In the genomic region with DNA sequence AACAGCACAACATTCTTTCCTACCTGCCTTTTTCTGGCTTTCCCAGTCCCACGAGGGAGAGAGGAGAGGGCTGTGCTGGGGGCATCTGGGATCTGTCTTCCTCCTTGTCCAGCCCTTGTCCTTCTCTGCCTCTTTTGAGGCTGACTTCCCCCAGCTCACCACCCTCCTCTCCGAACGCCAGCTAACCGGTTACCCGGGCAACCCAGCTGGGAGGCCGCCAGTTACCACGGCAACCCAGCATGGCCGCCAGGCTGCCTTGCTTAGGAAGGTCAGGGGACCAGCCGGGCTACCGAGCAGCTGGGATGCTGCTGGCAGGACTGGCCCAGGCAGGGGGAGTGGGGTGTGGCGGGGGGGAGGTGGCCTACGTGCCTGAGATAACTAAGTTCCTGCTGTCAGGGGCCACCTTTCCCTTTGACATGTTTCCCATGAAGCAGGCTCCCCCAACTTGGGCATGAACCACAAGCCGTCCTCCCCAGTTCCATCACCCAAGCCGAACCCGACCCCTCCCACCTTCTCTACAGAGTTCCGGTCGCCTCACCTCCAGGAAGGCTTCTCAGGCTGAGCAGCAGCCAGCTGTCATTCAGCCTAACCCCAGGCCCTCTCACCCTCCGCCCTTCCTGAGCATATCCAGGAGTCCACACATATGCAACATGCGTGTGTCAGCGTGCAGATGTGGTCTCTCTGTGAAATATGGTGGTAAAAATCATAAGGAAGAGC, we compare ENCODE assay signal across 8 cellular contexts. TPM values are rescaled to one million over a fixed set of nuclear protein-coding genes. Genes with fewer than 3 reads are reported as not detected.
DNase-seq lines count a peak whose midpoint lies in the region; ATAC-seq and TF ChIP-seq lines count a peak whose summit lies in the region.

No MANE protein-coding gene starts in this region.

- H3K9ac ChIP-seq in mesendoderm (ENCODE audit: low read length): no peak overlapping the region

- ATAC-seq in HG02981 (IDR thresholded peaks at IDR 0.05; ENCODE audit: unreplicated experiment) (no peak), HG02970 (IDR thresholded peaks at IDR 0.05; ENCODE audit: low FRiP score, unreplicated experiment) (no peak)

- H2BK5ac ChIP-seq in mesendoderm (ENCODE audit: low read length): no peak overlapping the region

- no peaks in the 10 kb centered on the region for H3K36me3 ChIP-seq in mesendoderm (ENCODE audit: control insufficient read depth, insufficient read depth, low read length)

- no peak overlapping the region for H3K4ac ChIP-seq in mesendoderm (ENCODE audit: low read depth, low read length)

- H3K56ac ChIP-seq in mesendoderm (ENCODE audit: low read length): peak overlapping the region; percentile 1

- no peak overlapping the region for H3K23ac ChIP-seq in mesendoderm (ENCODE audit: low read length)

- H3K27ac ChIP-seq in coronary artery: peak overlapping the region in 1 of 2 donors; percentile 42
- H3K27ac ChIP-seq in mesendoderm (ENCODE audit: low read depth, low read length): no peak overlapping the region

- H2AK5ac ChIP-seq in mesendoderm (ENCODE audit: low read length): no peak overlapping the region

- no peak overlapping the region for H4K8ac ChIP-seq in mesendoderm (ENCODE audit: low read depth, low read length)

- TF ChIP-seq CTCF in AG10803 (conservative IDR thresholded peaks at IDR 0.05; ENCODE audit: low read length) (no peak), coronary artery (IDR thresholded peaks at IDR 0.05) (no peak)

- no peak overlapping the region for H4K5ac ChIP-seq in mesendoderm (ENCODE audit: low read length)

- no peaks in the 10 kb centered on the region for H3K79me2 ChIP-seq in mesendoderm (ENCODE audit: control insufficient read depth, insufficient read depth, low read length)

- peak; percentile 61 for DNase-seq in AG10803 (ENCODE audit: low read depth)
- peak; percentile 85 to 96 (median 92) for DNase-seq in NCI-H1417 (lab: John Stamatoyannopoulos, UW)
- peak; percentile 85 for DNase-seq in coronary artery (ENCODE audit: low spot score)
- peak; percentile 96 for DNase-seq in mesendoderm
- DNase-seq in OCI-M2 (lab: John Stamatoyannopoulos, UW; ENCODE audit: unreplicated experiment): no peak
- no peak for DNase-seq in stimulated activated CD8-positive, alpha-beta memory T cell treated with anti-CD3 and anti-CD28 coated beads, Interleukin-4, amount 100 ng/mL, for 48 hours

- H3K27me3 ChIP-seq in mesendoderm (ENCODE audit: insufficient read depth, low read length, poor library complexity): no peaks in the 10 kb centered on the region

- no peaks in the 10 kb centered on the region for H3K79me1 ChIP-seq in mesendoderm (ENCODE audit: low read length)

- H3K4me3 ChIP-seq in AG10803 (ENCODE audit: low read length): peak overlapping the region; percentile 26
- peak overlapping the region; percentile 39 for H3K4me3 ChIP-seq in coronary artery
- H3K4me3 ChIP-seq in mesendoderm (ENCODE audit: low read length): no peak overlapping the region

- no peak overlapping the region for H2BK15ac ChIP-seq in mesendoderm (replicated peaks; ENCODE audit: low read depth)

- WGBS in mesendoderm (ENCODE audit: extremely low coverage, insufficient coverage, low lambda C conversion rate): no CpG with 5 or more reads among the region's 20 CpGs

- H3K4me2 ChIP-seq in mesendoderm (ENCODE audit: low read length): no peak overlapping the region

- no peaks in the 10 kb centered on the region for H3K4me1 ChIP-seq in mesendoderm (ENCODE audit: control insufficient read depth, low read depth, low read length)

- H3K18ac ChIP-seq in mesendoderm (ENCODE audit: low read length): no peak overlapping the region

- H2BK120ac ChIP-seq in mesendoderm (ENCODE audit: low read depth, low read length): no peak overlapping the region

RNA-seq across cellular contexts. Expression of a gene that starts 8.7 kb away (rescaled TPM):
- 1.3 TPM for polyA plus RNA-seq in mesendoderm (2013, experiment 1 of 2)
- polyA plus RNA-seq in mesendoderm (2013, experiment 2 of 2): 1.2 TPM

Comparison
In these comparisons a context has a peak if more than half of its experiments do, and no peak if none do; other contexts are left out.
1. DNase-seq: peak in AG10803 (single experiment), NCI-H1417 (3 of 3), coronary artery (single experiment) and mesendoderm (single experiment); none in OCI-M2 (single experiment) and stimulated activated CD8-positive, alpha-beta memory T cell treated with anti-CD3 and anti-CD28 coated beads, Interleukin-4, amount 100 ng/mL, for 48 hours (single experiment).